ENCODE assay signal across 8 cellular contexts in the genomic region with DNA sequence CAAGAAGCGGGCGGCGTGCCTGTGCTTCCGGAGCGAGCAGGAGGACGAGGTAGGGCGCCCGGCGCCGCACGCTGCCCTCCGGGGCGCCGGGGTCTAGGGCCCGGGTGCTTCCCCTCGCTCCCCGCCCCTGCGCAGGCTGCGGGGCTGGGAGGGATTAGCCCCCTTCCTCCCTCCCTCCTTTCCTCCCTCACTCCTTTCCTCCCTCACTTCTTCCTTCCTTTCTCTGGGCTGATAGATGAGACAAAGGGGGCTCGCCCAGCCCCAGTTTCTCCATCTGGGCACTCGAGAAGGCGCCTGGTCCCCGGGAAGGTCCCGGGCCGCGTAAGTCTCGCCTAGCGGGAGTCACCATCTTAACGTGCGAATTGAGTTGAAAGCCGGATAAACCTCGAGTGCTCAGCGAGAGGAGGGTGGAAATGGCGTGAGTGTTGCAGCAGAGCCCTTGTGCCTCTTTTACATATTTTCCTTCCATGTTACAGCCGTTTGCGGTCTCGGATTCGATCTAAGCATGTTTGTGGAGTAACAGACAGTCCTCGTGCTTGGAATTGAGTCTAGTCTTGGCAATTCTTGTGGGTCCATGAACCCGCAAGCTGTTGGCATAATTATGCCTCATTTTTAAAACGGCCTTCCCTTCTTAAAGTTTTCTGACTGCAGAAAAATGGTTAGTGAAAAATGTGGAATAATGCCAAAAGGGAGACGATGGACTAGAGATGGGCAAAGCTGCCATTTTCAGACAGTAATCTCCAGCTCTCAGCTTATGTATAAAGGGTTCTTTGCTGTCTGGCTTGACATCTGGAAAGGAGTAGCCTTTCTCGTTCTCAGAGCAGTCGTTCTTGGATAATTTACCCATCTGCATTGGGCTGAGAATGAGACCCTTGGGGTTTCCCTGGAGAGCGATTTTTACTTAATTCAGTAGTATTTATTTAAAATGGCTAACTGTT. TPM values are rescaled to one million over a fixed set of nuclear protein-coding genes. Genes with fewer than 3 reads are reported as not detected.
DNase-seq lines count a peak whose midpoint lies in the region; ATAC-seq and TF ChIP-seq lines count a peak whose summit lies in the region.

No MANE protein-coding gene starts in this region.

- peak overlapping the region; percentile 66 for H3K9ac ChIP-seq in SU-DHL-6 (ENCODE audit: low read length)

- no peaks in the 10 kb centered on the region for H3F3A ChIP-seq in SU-DHL-6 (ENCODE audit: insufficient read depth)

- peak overlapping the region; percentile 38 for H2AFZ ChIP-seq in SU-DHL-6 (ENCODE audit: low read depth, low read length, severe bottlenecking)

- peak overlapping the region; percentile 100 for H3K27ac Mint-ChIP-seq in activated naive CD8-positive, alpha-beta T cell treated with anti-CD3 and anti-CD28 coated beads, Interleukin-2, amount 10 ng/mL, durations not matched to agents 7 days and 5 days

- H3K4me1 Mint-ChIP-seq in activated naive CD8-positive, alpha-beta T cell treated with anti-CD3 and anti-CD28 coated beads, Interleukin-2, amount 10 ng/mL, durations not matched to agents 7 days and 5 days: peaks cover 35% of the 10 kb centered on the region

- ATAC-seq in GM21737 (IDR thresholded peaks at IDR 0.05; ENCODE audit: unreplicated experiment): peak; percentile 26
- ATAC-seq in activated naive CD8-positive, alpha-beta T cell treated with anti-CD3 and anti-CD28 coated beads, Interleukin-2, amount 10 ng/mL, durations not matched to agents 7 days and 5 days (ENCODE audit: low read depth): peak; percentile 49
- ATAC-seq in right cardiac atrium: peak in 1 of 2 donors; percentile 39

- peak overlapping the region; percentile 100 for H3K4me3 Mint-ChIP-seq in activated naive CD8-positive, alpha-beta T cell treated with anti-CD3 and anti-CD28 coated beads, Interleukin-2, amount 10 ng/mL, durations not matched to agents 7 days and 5 days

- H3K36me3 ChIP-seq in KOPT-K1 (ENCODE audit: insufficient read depth, low read length) (peaks cover 20% of the 10 kb centered on the region), SU-DHL-6 (ENCODE audit: low read length) (no peaks in the 10 kb centered on the region)

- POLR2A ChIA-PET in activated naive CD8-positive, alpha-beta T cell treated with anti-CD3 and anti-CD28 coated beads, Interleukin-2, amount 10 ng/mL, durations not matched to agents 7 days and 5 days (lab: Charles Lee): interaction anchor here (0.7 to 0.9 kb wide), 2 partner anchors 133 to 450 kb away, joined by 3 read pairs; a partner anchor contains a TSS

- peaks cover 2% of the 10 kb centered on the region for H3K4me1 ChIP-seq in right cardiac atrium (ENCODE audit: control insufficient read depth, insufficient read depth, low read length)

- no peaks in the 10 kb centered on the region for H3K27me3 ChIP-seq in SU-DHL-6 (ENCODE audit: low read length)
- H3K27me3 ChIP-seq in right cardiac atrium (ENCODE audit: control insufficient read depth, insufficient read depth): no peaks in the 10 kb centered on the region

- peak overlapping the region; percentile 69 for H3K4me2 ChIP-seq in SU-DHL-6 (ENCODE audit: low read depth, low read length, poor library complexity, severe bottlenecking)

- no peaks in the 10 kb centered on the region for H3K9me3 ChIP-seq in KOPT-K1 (ENCODE audit: insufficient read depth, low read length, poor library complexity, severe bottlenecking)
- H3K9me3 ChIP-seq in SU-DHL-6 (ENCODE audit: insufficient read depth, low read length): no peaks in the 10 kb centered on the region
- no peaks in the 10 kb centered on the region for H3K9me3 ChIP-seq in right cardiac atrium (ENCODE audit: control insufficient read depth, low read length)

- intact Hi-C loops in right cardiac atrium (cut with DNase I): loop anchor here in 1 of 4 donors (5.0 kb wide), 1 partner anchor 196 kb away; no protein-coding TSS in a partner anchor

- peaks cover 2% of the 10 kb centered on the region for H3K27me3 Mint-ChIP-seq in activated naive CD8-positive, alpha-beta T cell treated with anti-CD3 and anti-CD28 coated beads, Interleukin-2, amount 10 ng/mL, durations not matched to agents 7 days and 5 days

- H3K27ac ChIP-seq in KOPT-K1 (ENCODE audit: low read depth, low read length, poor library complexity, severe bottlenecking): peak overlapping the region; percentile 95
- H3K27ac ChIP-seq in SU-DHL-6 (ENCODE audit: low read depth, low read length): peak overlapping the region; percentile 46
- peak overlapping the region; percentile 76 for H3K27ac ChIP-seq in right cardiac atrium (ENCODE audit: low read length)

- DNase-seq in ELR (ENCODE audit: low read depth) (peak; percentile 84), right cardiac atrium (peak; percentile 46 to 74 (median 72)), retinal pigment epithelial cell (ENCODE audit: low read depth) (no peak), cortex of kidney (lab: John Stamatoyannopoulos, UW) (no peak)
- DNase-seq in activated naive CD8-positive, alpha-beta T cell treated with anti-CD3 and anti-CD28 coated beads, Interleukin-2, amount 10 ng/mL, durations not matched to agents 7 days and 5 days: peak; percentile 71

- peaks cover 15% of the 10 kb centered on the region; the same call in 1 of the 2 replicates for H4K20me1 ChIP-seq in SU-DHL-6 (ENCODE audit: low read depth, low read length)

- H3K4me3 ChIP-seq in SU-DHL-6 (ENCODE audit: insufficient read depth, low read length, poor library complexity, severe bottlenecking) (peak overlapping the region; percentile 75), right cardiac atrium (ENCODE audit: low read length) (peak overlapping the region; percentile 58), retinal pigment epithelial cell (ENCODE audit: low read length) (peak overlapping the region; percentile 70)

- no peaks in the 10 kb centered on the region for H3K9me2 ChIP-seq in SU-DHL-6 (replicated peaks; ENCODE audit: insufficient read depth, low read length)

- H3K79me2 ChIP-seq in SU-DHL-6 (ENCODE audit: insufficient read depth, low read length): peaks cover 52% of the 10 kb centered on the region

- H3K9me3 Mint-ChIP-seq in activated naive CD8-positive, alpha-beta T cell treated with anti-CD3 and anti-CD28 coated beads, Interleukin-2, amount 10 ng/mL, durations not matched to agents 7 days and 5 days: no peaks in the 10 kb centered on the region

- TF ChIP-seq CTCF in SU-DHL-6 (IDR thresholded peaks at IDR 0.05; ENCODE audit: insufficient read depth, low read length, poor library complexity, severe bottlenecking): no peak
- TF ChIP-seq CTCF in retinal pigment epithelial cell (conservative IDR thresholded peaks at IDR 0.05; ENCODE audit: low read depth, low read length): no peak

- peaks cover 7% of the 10 kb centered on the region for H3K36me3 Mint-ChIP-seq in activated naive CD8-positive, alpha-beta T cell treated with anti-CD3 and anti-CD28 coated beads, Interleukin-2, amount 10 ng/mL, durations not matched to agents 7 days and 5 days

- WGBS in right cardiac atrium: under 1% methylated on average over 45 of the region's 45 CpGs

RNA-seq across cellular contexts. Expression of a gene that starts 0.9 kb away (rescaled TPM):
- 10 to 100 TPM; 62.0 to 62.6 TPM for total RNA-seq in activated naive CD8-positive, alpha-beta T cell treated with anti-CD3 and anti-CD28 coated beads, Interleukin-2, amount 10 ng/mL, durations not matched to agents 7 days and 5 days
- total RNA-seq in right cardiac atrium: 100 to 1,000 TPM; 153 to 206 (median 178) TPM
- 95.0 TPM for polyA plus RNA-seq in right cardiac atrium

Comparison
In these comparisons a context has a peak if more than half of its experiments do, and no peak if none do; other contexts are left out.
1. DNase-seq: peak in ELR (single experiment), activated naive CD8-positive, alpha-beta T cell treated with anti-CD3 and anti-CD28 coated beads, Interleukin-2, amount 10 ng/mL, durations not matched to agents 7 days and 5 days (single experiment) and right cardiac atrium (3 of 3); none in retinal pigment epithelial cell (single experiment) and cortex of kidney (single experiment).
2. Peak in every context shown above with its lines, with median percentiles within 50 percentile points of each other: H3K27ac ChIP-seq and H3K4me3 ChIP-seq.